ENCODE assay signal across 1 cellular context in genomic region chr5:1363160-1363559, GRCh38.
TF ChIP-seq lines count a peak whose summit lies in the region.

No MANE protein-coding gene starts in this region.

TF ChIP-seq in GM12878, 131 proteins besides CTCF, POLR2A, EP300 and RAD21:
- TF ChIP-seq ZNF24 (IDR thresholded peaks at IDR 0.05) (no peak), TCF7 (IDR thresholded peaks at IDR 0.05; ENCODE audit: borderline replicate concordance) (no peak), ESRRA (IDR thresholded peaks at IDR 0.05; ENCODE audit: low read length) (no peak), PAX8 (IDR thresholded peaks at IDR 0.05) (no peak), EGR1 (IDR thresholded peaks at IDR 0.05; ENCODE audit: borderline replicate concordance in 1 of 2, low read depth in 2 of 2, low read length in 2 of 2) (no peak), CUX1 (IDR thresholded peaks at IDR 0.05; ENCODE audit: insufficient replicate concordance, low read depth, low read length) (no peak)
